1 cellular context compared by ENCODE assay signal in genomic region chr7:129939881-129940280, GRCh38.
TF ChIP-seq lines count a peak whose summit lies in the region.

No MANE protein-coding gene starts in this region.

TF ChIP-seq in SK-N-SH treated with all-trans-retinoic acid at 6 μM for 48 hours, 23 proteins besides CTCF, POLR2A, EP300 and RAD21 (continued from another document):
- TF ChIP-seq CSRNP3 (CRISPR knock-in tag; IDR thresholded peaks at IDR 0.05): no peak
- TF ChIP-seq CREB5 (CRISPR knock-in tag; IDR thresholded peaks at IDR 0.05; ENCODE audit: low read depth): no peak
- no peak for TF ChIP-seq ESRRG (CRISPR knock-in tag; IDR thresholded peaks at IDR 0.05)
- no peak for TF ChIP-seq TSHZ2 (CRISPR knock-in tag; IDR thresholded peaks at IDR 0.05)
- TF ChIP-seq ZFP30 (CRISPR knock-in tag; IDR thresholded peaks at IDR 0.05): no peak
- no peak for TF ChIP-seq SNAI2 (CRISPR knock-in tag; IDR thresholded peaks at IDR 0.05)
- no peak for TF ChIP-seq RARB (CRISPR knock-in tag; IDR thresholded peaks at IDR 0.05)
- no peak for TF ChIP-seq CSDC2 (CRISPR knock-in tag; IDR thresholded peaks at IDR 0.05)
